In genomic region chr4:2415881-2416563, GRCh38 we compare ENCODE assay signal across 10 cellular contexts. TPM values are rescaled to one million over a fixed set of nuclear protein-coding genes. Genes with fewer than 3 reads are reported as not detected.
DNase-seq lines count a peak whose midpoint lies in the region; ATAC-seq and TF ChIP-seq lines count a peak whose summit lies in the region.
"Had no signal": no experiment of that assay in that cellular context is flagged by ENCODE, and none has a peak within 500 bp of the region (broad histone marks: within the 10 kb centered on the region; RNA-seq: fewer than 3 reads in every experiment).

No MANE protein-coding gene starts in this region.

- POLR2A ChIA-PET in activated CD8-positive, alpha-beta T cell treated with anti-CD3 and anti-CD28 coated beads for 36 hours (lab: Charles Lee) = interaction anchor here (0.9 to 5.0 kb wide), 5 partner anchors 9 to 560 kb away, joined by 3 to 22 read pairs (median 3); partner anchors contain the start of gene RNF4

- H3K27ac Mint-ChIP-seq in GM23338 = no peak overlapping the region
- H3K27ac Mint-ChIP-seq in activated CD8-positive, alpha-beta T cell treated with anti-CD3 and anti-CD28 coated beads for 36 hours = peak overlapping the region; percentile 48
- H3K27ac Mint-ChIP-seq in Calu3 (ENCODE audit: unreplicated experiment) = no peak overlapping the region
- H3K27ac Mint-ChIP-seq: progenitor cell of endocrine pancreas had no signal

- CTCF ChIA-PET in activated CD8-positive, alpha-beta T cell treated with anti-CD3 and anti-CD28 coated beads for 36 hours (lab: Charles Lee) = interaction anchor here (0.9 to 2.2 kb wide), 4 partner anchors 26 to 196 kb away, joined by 3 to 9 read pairs (median 3); no protein-coding TSS in a partner anchor
- CTCF ChIA-PET in Calu3 (lab: Charles Lee) = interaction anchor here (0.7 kb wide), 1 partner anchor 202 kb away, joined by 3 read pairs; no protein-coding TSS in a partner anchor

- H3K9me3 ChIP-seq in smooth muscle cell (replicated peaks; ENCODE audit: low read depth) = no peaks in the 10 kb centered on the region

- TF ChIP-seq CTCF in GM23338 (conservative IDR thresholded peaks at IDR 0.05; ENCODE audit: low read depth in 2 of 2) (no peak), fibroblast of the aortic adventitia (IDR thresholded peaks at IDR 0.05; ENCODE audit: insufficient read depth, low read length) (no peak), smooth muscle cell (IDR thresholded peaks at IDR 0.05; ENCODE audit: borderline replicate concordance, insufficient read depth, poor library complexity, severe bottlenecking) (no peak), Calu3 (IDR thresholded peaks at IDR 0.05; ENCODE audit: unreplicated experiment) (no peak)
- no peak for TF ChIP-seq CTCF in activated CD8-positive, alpha-beta T cell treated with anti-CD3 and anti-CD28 coated beads for 36 hours (IDR thresholded peaks at IDR 0.05)

- intact Hi-C loops in activated CD8-positive, alpha-beta T cell treated with anti-CD3 and anti-CD28 coated beads for 36 hours (cut with micrococcal nuclease) = no loop called here
- intact Hi-C loops in Calu3 (cut with micrococcal nuclease; ENCODE audit: unreplicated experiment) = no loop called here

- peaks cover 68% of the 10 kb centered on the region for H3K27me3 ChIP-seq in GM23338 (ENCODE audit: insufficient read depth)
- peaks cover 66% of the 10 kb centered on the region for H3K27me3 ChIP-seq in smooth muscle cell (ENCODE audit: low read depth)

- H3K4me1 Mint-ChIP-seq in GM23338 (peaks cover 57% of the 10 kb centered on the region), Calu3 (ENCODE audit: low read depth, unreplicated experiment) (peaks cover 36% of the 10 kb centered on the region)
- H3K4me1 Mint-ChIP-seq in activated CD8-positive, alpha-beta T cell treated with anti-CD3 and anti-CD28 coated beads for 36 hours (ENCODE audit: low read depth) = peaks cover 62% of the 10 kb centered on the region

- H3K79me2 ChIP-seq in GM23338 (replicated peaks; ENCODE audit: insufficient read depth) (no peaks in the 10 kb centered on the region), smooth muscle cell (ENCODE audit: low read depth) (no peaks in the 10 kb centered on the region)

- H3K4me3 ChIP-seq in GM23338 (peak overlapping the region; percentile 71), fibroblast of the aortic adventitia (ENCODE audit: low read depth, low read length) (peak overlapping the region; percentile 76), smooth muscle cell (no peak overlapping the region)

- H3K4me2 ChIP-seq in GM23338 = peak overlapping the region; percentile 91
- peak overlapping the region; percentile 88 for H3K4me2 ChIP-seq in smooth muscle cell

- H3K36me3 Mint-ChIP-seq in GM23338 (ENCODE audit: low read depth) (no peaks in the 10 kb centered on the region; the same call in 2 of the 3 replicates), Calu3 (ENCODE audit: insufficient read depth, unreplicated experiment) (peaks cover 7% of the 10 kb centered on the region)
- no peaks in the 10 kb centered on the region for H3K36me3 Mint-ChIP-seq in activated CD8-positive, alpha-beta T cell treated with anti-CD3 and anti-CD28 coated beads for 36 hours (ENCODE audit: low read depth)

- H4K20me1 ChIP-seq in GM23338 (replicated peaks; ENCODE audit: insufficient read depth) (peaks cover 6% of the 10 kb centered on the region), smooth muscle cell (ENCODE audit: low read depth) (no peaks in the 10 kb centered on the region)

- H3K27me3 Mint-ChIP-seq in GM23338 (ENCODE audit: insufficient read depth, low read depth, poor library complexity) (peaks cover 67% of the 10 kb centered on the region), Calu3 (ENCODE audit: unreplicated experiment) (peaks cover 54% of the 10 kb centered on the region)
- H3K27me3 Mint-ChIP-seq in activated CD8-positive, alpha-beta T cell treated with anti-CD3 and anti-CD28 coated beads for 36 hours = peaks cover 42% of the 10 kb centered on the region

- BruUV-seq in Calu3 (replicated peaks; lab: Mats Ljungman, UMichigan) = no TSS peak

- H3K4me3 Mint-ChIP-seq in GM23338 (peak overlapping the region; percentile 64), Calu3 (ENCODE audit: low read depth, unreplicated experiment) (no peak overlapping the region)
- H3K4me3 Mint-ChIP-seq in activated CD8-positive, alpha-beta T cell treated with anti-CD3 and anti-CD28 coated beads for 36 hours = peak overlapping the region; percentile 58

- H3F3A ChIP-seq in GM23338 (replicated peaks; ENCODE audit: low read depth) = peaks cover 22% of the 10 kb centered on the region
- peaks cover 4% of the 10 kb centered on the region for H3F3A ChIP-seq in smooth muscle cell (ENCODE audit: low read depth)

- no peak overlapping the region for H3K27ac ChIP-seq in GM23338 (ENCODE audit: low read depth)
- no peak overlapping the region for H3K27ac ChIP-seq in smooth muscle cell (ENCODE audit: low read depth)

- no peaks in the 10 kb centered on the region; the same call in 2 of the 3 replicates for H3K9me3 Mint-ChIP-seq in GM23338
- no peaks in the 10 kb centered on the region for H3K9me3 Mint-ChIP-seq in activated CD8-positive, alpha-beta T cell treated with anti-CD3 and anti-CD28 coated beads for 36 hours
- H3K9me3 Mint-ChIP-seq in Calu3 (ENCODE audit: low read depth, unreplicated experiment) = no peaks in the 10 kb centered on the region

- ATAC-seq in GM23338 (no peak), GM18498 (IDR thresholded peaks at IDR 0.05; ENCODE audit: unreplicated experiment) (no peak), HG03108 (IDR thresholded peaks at IDR 0.05; ENCODE audit: unreplicated experiment) (no peak)
- no peak for ATAC-seq in activated CD8-positive, alpha-beta T cell treated with anti-CD3 and anti-CD28 coated beads for 36 hours

- H3K9me2 ChIP-seq in GM23338 (ENCODE audit: insufficient read depth) = no peaks in the 10 kb centered on the region

- no peak overlapping the region for H3K9ac ChIP-seq in smooth muscle cell (ENCODE audit: low read depth)

- 58% methylated on average over 17 of the region's 17 CpGs for WGBS in smooth muscle cell (ENCODE audit: low lambda C conversion rate)

- DNase-seq in GM23338 (ENCODE audit: low spot score) (no peak), fibroblast of the aortic adventitia (ENCODE audit: low read depth) (no peak), smooth muscle cell (lab: John Stamatoyannopoulos, UW; ENCODE audit: unreplicated experiment) (no peak), NCI-H1048 (lab: John Stamatoyannopoulos, UW) (no peak), Calu3 (no peak)
- peak; percentile 36 for DNase-seq in activated CD8-positive, alpha-beta T cell treated with anti-CD3 and anti-CD28 coated beads for 36 hours
- DNase-seq: NCI-H187 treated with DMSO at 0.1 percent for 48 hours had no signal

- peaks cover 46% of the 10 kb centered on the region for H3K4me1 ChIP-seq in GM23338 (ENCODE audit: insufficient read depth)
- H3K4me1 ChIP-seq in smooth muscle cell (ENCODE audit: low read depth) = peaks cover 14% of the 10 kb centered on the region

- H3K36me3 ChIP-seq in GM23338 (ENCODE audit: insufficient read depth) (no peaks in the 10 kb centered on the region), smooth muscle cell (ENCODE audit: low read depth) (no peaks in the 10 kb centered on the region)

- H2AFZ ChIP-seq in GM23338 = 0 out of 2 replicates have a peak overlapping the region, but pooled peaks have one; percentile 69
- H2AFZ ChIP-seq in smooth muscle cell (ENCODE audit: low read depth) = no peak overlapping the region

TF ChIP-seq in GM23338, 12 proteins besides CTCF, POLR2A, EP300 and RAD21 (continues in another document):
- TF ChIP-seq EZH2phosphoT487 (IDR thresholded peaks at IDR 0.05; ENCODE audit: unreplicated experiment) = no peak

RNA-seq across cellular contexts. Expression of gene ZFYVE28, which starts 2.4 kb away (rescaled TPM):
- 4.6 and 8.7 TPM in 2 replicates for total RNA-seq in GM23338 (2014; rRNA removed; shearing (Covaris generic))
- polyA plus RNA-seq in GM23338 (2016; fragmentation: Nextera tagmentation; extraction: Ambion mirVana) (1.8 and 2.6 TPM in 2 replicates), smooth muscle cell (0.26 TPM in 1 of 2 replicates, not detected in the other)
- 1 to 10 TPM; 4.9 to 7.0 TPM for total RNA-seq in activated CD8-positive, alpha-beta T cell treated with anti-CD3 and anti-CD28 coated beads for 36 hours
- total RNA-seq in fibroblast of the aortic adventitia (ENCODE audit: low replicate concordance) (7.7 and 14.0 TPM in 2 replicates), smooth muscle cell (0.09 and 0.22 TPM in 2 replicates), Calu3 (2022) (1.2 and 2.4 TPM in 2 replicates)

RNA-seq across cellular contexts. Expression of gene CFAP99, which starts 2.7 kb away (rescaled TPM):
- total RNA-seq in GM23338 (2014; rRNA removed; shearing (Covaris generic)) = not detected in 2 replicates
- not detected in 2 replicates for polyA plus RNA-seq in GM23338 (2016; fragmentation: Nextera tagmentation; extraction: Ambion mirVana)
- not detected for total RNA-seq in activated CD8-positive, alpha-beta T cell treated with anti-CD3 and anti-CD28 coated beads for 36 hours
- not detected in 2 replicates for total RNA-seq in fibroblast of the aortic adventitia (ENCODE audit: low replicate concordance)
- not detected in 2 replicates for total RNA-seq in smooth muscle cell
- not detected in 2 replicates for polyA plus RNA-seq in smooth muscle cell
- 0.32 TPM in 1 of 2 replicates, not detected in the other for total RNA-seq in Calu3 (2022)
- total RNA-seq: progenitor cell of endocrine pancreas had no signal

RNA-seq across cellular contexts. Expression of gene RNF4, which starts 52.9 kb away (rescaled TPM):
- total RNA-seq in GM23338 (2014; rRNA removed; shearing (Covaris generic)) = 77.2 and 87.5 TPM in 2 replicates
- polyA plus RNA-seq in GM23338 (2016; fragmentation: Nextera tagmentation; extraction: Ambion mirVana) = 42.5 and 47.7 TPM in 2 replicates
- 10 to 100 TPM; 94.6 to 96.2 TPM for total RNA-seq in activated CD8-positive, alpha-beta T cell treated with anti-CD3 and anti-CD28 coated beads for 36 hours
- 75.6 and 311 TPM in 2 replicates for total RNA-seq in fibroblast of the aortic adventitia (ENCODE audit: low replicate concordance)
- total RNA-seq in smooth muscle cell = 47.3 and 52.5 TPM in 2 replicates
- 47.8 and 51.6 TPM in 2 replicates for polyA plus RNA-seq in smooth muscle cell
- total RNA-seq in Calu3 (2022) = 45.6 and 55.6 TPM in 2 replicates
